8 cellular contexts compared by ENCODE assay signal in the genomic region with DNA sequence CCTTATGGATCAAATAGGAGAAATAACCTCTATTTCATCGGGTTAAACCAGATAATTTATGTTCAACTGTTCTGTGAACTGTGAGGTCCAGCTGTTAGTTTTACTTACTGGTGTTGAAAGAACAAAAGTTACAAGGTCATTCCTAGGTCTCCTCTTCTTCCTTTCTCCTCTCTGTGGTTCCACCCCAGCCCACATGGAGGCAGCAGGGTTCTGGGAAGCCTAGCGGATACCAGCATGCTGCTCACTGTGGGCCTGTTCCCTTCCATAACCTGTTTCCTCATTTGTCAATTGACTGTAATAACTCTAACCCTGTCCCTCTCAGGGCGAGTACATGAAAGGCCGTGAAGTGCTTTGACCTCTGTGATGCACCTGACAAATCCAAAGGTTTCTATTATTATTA. TPM values are rescaled to one million over a fixed set of nuclear protein-coding genes. Genes with fewer than 3 reads are reported as not detected.
DNase-seq lines count a peak whose midpoint lies in the region; ATAC-seq and TF ChIP-seq lines count a peak whose summit lies in the region.

No MANE protein-coding gene starts in this region.

- 0 out of 2 replicates have a peak, but pooled peaks cover 2% of the 10 kb centered on the region for H3F3A ChIP-seq in GM23338 (replicated peaks; ENCODE audit: low read depth)

- TF ChIP-seq CTCF in AG09309 (IDR thresholded peaks at IDR 0.05; ENCODE audit: control insufficient read depth, insufficient read depth, low read depth, low read length, missing control alignments) (peak; percentile 85), GM23338 (conservative IDR thresholded peaks at IDR 0.05; ENCODE audit: low read depth in 2 of 2) (peak; percentile 70 to 86), RWPE2 (IDR thresholded peaks at IDR 0.05; ENCODE audit: poor library complexity, severe bottlenecking) (peak; percentile 51), fibroblast of lung (conservative IDR thresholded peaks at IDR 0.05 in 1 of 2, IDR thresholded peaks at IDR 0.05 in 1 of 2; ENCODE audit: low read depth in 1 of 2, low read length in 2 of 2) (peak; percentile 52 to 89), neutrophil (IDR thresholded peaks at IDR 0.05) (peak; percentile 29)

- H3K4me3 Mint-ChIP-seq in GM23338 = no peak overlapping the region
- H3K4me3 Mint-ChIP-seq in activated T-cell treated with anti-CD3 and anti-CD28 coated beads, Interleukin-2, amount 50 U/mL, for 24 hours = no peak overlapping the region

- H4K20me1 ChIP-seq in GM23338 (replicated peaks; ENCODE audit: insufficient read depth) = no peaks in the 10 kb centered on the region; the same call in 1 of the 2 replicates
- H4K20me1 ChIP-seq in fibroblast of lung (ENCODE audit: control insufficient read depth, extremely low read depth, insufficient read depth, low read length) = no peaks in the 10 kb centered on the region

- ATAC-seq in GM23338 = peak; percentile 89
- peak; percentile 59; the same call in 2 of the 3 replicates for ATAC-seq in RWPE2 (ENCODE audit: low read depth)

- H3K27ac ChIP-seq in GM23338 (ENCODE audit: low read depth) (no peak overlapping the region), RWPE2 (ENCODE audit: poor library complexity, severe bottlenecking) (no peak overlapping the region), fibroblast of lung (ENCODE audit: insufficient read depth, low read length) (no peak overlapping the region), neutrophil (peak overlapping the region; percentile 77)

- H3K9me3 Mint-ChIP-seq in GM23338 = no peaks in the 10 kb centered on the region
- no peaks in the 10 kb centered on the region for H3K9me3 Mint-ChIP-seq in activated T-cell treated with anti-CD3 and anti-CD28 coated beads, Interleukin-2, amount 50 U/mL, for 24 hours

- no peaks in the 10 kb centered on the region for H3K9me2 ChIP-seq in GM23338 (ENCODE audit: insufficient read depth)

- H3K4me3 ChIP-seq in AG09309 (ENCODE audit: control insufficient read depth, low read depth, low read length) (no peak overlapping the region), GM23338 (no peak overlapping the region), RWPE2 (ENCODE audit: severe bottlenecking) (no peak overlapping the region), fibroblast of lung (replicated peaks in 1 of 4; ENCODE audit: control extremely low read depth in 1 of 4, insufficient read depth in 1 of 4, low read depth in 3 of 4, low read length in 4 of 4) (no peak overlapping the region), neutrophil (ENCODE audit: low read depth in 1 of 2, low read length in 1 of 2) (no peak overlapping the region)

- H3K36me3 ChIP-seq in GM23338 (ENCODE audit: insufficient read depth) (no peaks in the 10 kb centered on the region), RWPE2 (ENCODE audit: low read depth) (no peaks in the 10 kb centered on the region), fibroblast of lung (ENCODE audit: control insufficient read depth, insufficient read depth, low read length) (peaks cover 4% of the 10 kb centered on the region), neutrophil (peaks cover 87% of the 10 kb centered on the region)

- no peaks in the 10 kb centered on the region for H3K9me3 ChIP-seq in RWPE2 (ENCODE audit: severe bottlenecking)
- no peaks in the 10 kb centered on the region for H3K9me3 ChIP-seq in fibroblast of lung (ENCODE audit: control insufficient read depth, insufficient read depth, low read depth, low read length)
- no peaks in the 10 kb centered on the region for H3K9me3 ChIP-seq in neutrophil

- H3K79me2 ChIP-seq in GM23338 (replicated peaks; ENCODE audit: insufficient read depth) = no peaks in the 10 kb centered on the region
- no peaks in the 10 kb centered on the region for H3K79me2 ChIP-seq in fibroblast of lung (ENCODE audit: control insufficient read depth, insufficient read depth, low read length)

- no peak overlapping the region for H2AFZ ChIP-seq in GM23338
- no peak overlapping the region for H2AFZ ChIP-seq in fibroblast of lung (ENCODE audit: low read length)

- H3K4me2 ChIP-seq in GM23338 = no peak overlapping the region
- no peak overlapping the region for H3K4me2 ChIP-seq in fibroblast of lung (ENCODE audit: extremely low read depth, insufficient read depth, low read length)

- peak overlapping the region; percentile 48; the same call in 1 of the 2 replicates for H3K27ac Mint-ChIP-seq in GM23338
- H3K27ac Mint-ChIP-seq in activated T-cell treated with anti-CD3 and anti-CD28 coated beads, Interleukin-2, amount 50 U/mL, for 24 hours = no peak overlapping the region

- DNase-seq in AG09309 (ENCODE audit: low read depth) (no peak), GM23338 (ENCODE audit: low spot score) (peak; percentile 73), RWPE2 (ENCODE audit: low spot score) (no peak), fibroblast of lung (ENCODE audit: low read depth in 2 of 2) (peak in 1 of 2 donors; percentile 44), epidermal melanocyte (ENCODE audit: insufficient read length, low spot score) (no peak), OCI-M2 (lab: John Stamatoyannopoulos, UW; ENCODE audit: unreplicated experiment) (no peak)
- DNase-seq in activated T-cell treated with anti-CD3 and anti-CD28 coated beads, Interleukin-2, amount 50 U/mL, for 24 hours = no peak

- H3K27me3 ChIP-seq in GM23338 (ENCODE audit: insufficient read depth) (no peaks in the 10 kb centered on the region), RWPE2 (ENCODE audit: insufficient read depth, poor library complexity, severe bottlenecking) (no peaks in the 10 kb centered on the region), fibroblast of lung (ENCODE audit: control insufficient read depth, insufficient read depth, low read length) (no peaks in the 10 kb centered on the region), neutrophil (no peaks in the 10 kb centered on the region)

- peaks cover 7% of the 10 kb centered on the region for H3K36me3 Mint-ChIP-seq in GM23338 (ENCODE audit: low read depth)
- peaks cover 51% of the 10 kb centered on the region for H3K36me3 Mint-ChIP-seq in activated T-cell treated with anti-CD3 and anti-CD28 coated beads, Interleukin-2, amount 50 U/mL, for 24 hours (ENCODE audit: low read depth)

- H3K4me1 ChIP-seq in GM23338 (ENCODE audit: insufficient read depth) (no peaks in the 10 kb centered on the region), RWPE2 (ENCODE audit: insufficient read depth, poor library complexity, severe bottlenecking) (no peaks in the 10 kb centered on the region), fibroblast of lung (ENCODE audit: control insufficient read depth, extremely low read depth, insufficient read depth, low read length) (no peaks in the 10 kb centered on the region), neutrophil (ENCODE audit: control insufficient read depth in 1 of 2, insufficient read depth in 1 of 2, low read depth in 1 of 2, low read length in 1 of 2) (peaks cover 50 to 58% of the 10 kb centered on the region in 2 experiments)

- H3K27me3 Mint-ChIP-seq in GM23338 (ENCODE audit: insufficient read depth, low read depth, poor library complexity) = no peaks in the 10 kb centered on the region
- H3K27me3 Mint-ChIP-seq in activated T-cell treated with anti-CD3 and anti-CD28 coated beads, Interleukin-2, amount 50 U/mL, for 24 hours = no peaks in the 10 kb centered on the region

- H3K9ac ChIP-seq in fibroblast of lung (ENCODE audit: insufficient read depth, low read length) = no peak overlapping the region

- peaks cover 5% of the 10 kb centered on the region; the same call in 2 of the 3 replicates for H3K4me1 Mint-ChIP-seq in GM23338
- no peaks in the 10 kb centered on the region for H3K4me1 Mint-ChIP-seq in activated T-cell treated with anti-CD3 and anti-CD28 coated beads, Interleukin-2, amount 50 U/mL, for 24 hours (ENCODE audit: low read depth)

TF ChIP-seq in GM23338, 12 proteins besides CTCF, POLR2A, EP300 and RAD21 (continues in another document):
- TF ChIP-seq ZNF331 (CRISPR knock-in tag; IDR thresholded peaks at IDR 0.05; ENCODE audit: low read depth) (no peak), NANOG (IDR thresholded peaks at IDR 0.05; ENCODE audit: borderline replicate concordance) (no peak), EZH2phosphoT487 (IDR thresholded peaks at IDR 0.05; ENCODE audit: unreplicated experiment) (no peak), ZNF114 (CRISPR knock-in tag; IDR thresholded peaks at IDR 0.05) (no peak)

RNA-seq across cellular contexts. Expression of a gene that starts 27.8 kb away (rescaled TPM):
- total RNA-seq in GM23338 (2014; rRNA removed; shearing (Covaris generic)) = 6.2 and 6.3 TPM in 2 replicates
- 2.0 and 2.1 TPM in 2 replicates for polyA plus RNA-seq in GM23338 (2016; fragmentation: Nextera tagmentation; extraction: Ambion mirVana)
- 0.33 and 0.77 TPM in 2 replicates for total RNA-seq in fibroblast of lung
- polyA plus RNA-seq in fibroblast of lung = 0.70 and 1.0 TPM in 2 replicates
- 0.96 and 1.8 TPM in 2 replicates for polyA plus RNA-seq in fibroblast of lung (2012)
- polyA minus RNA-seq in fibroblast of lung (ENCODE audit: low replicate concordance) = 0.85 and 0.90 TPM in 2 replicates

Comparison
In these comparisons a context has a peak if more than half of its experiments do, and no peak if none do; other contexts are left out.
1. CTCF ChIP-seq: peak in every context shown above with its lines; median percentile 85 in AG09309; 78 in GM23338; 70 in fibroblast of lung; 51 in RWPE2; 29 in neutrophil.